ENCODE assay signal across 1 cellular context in the genomic region with DNA sequence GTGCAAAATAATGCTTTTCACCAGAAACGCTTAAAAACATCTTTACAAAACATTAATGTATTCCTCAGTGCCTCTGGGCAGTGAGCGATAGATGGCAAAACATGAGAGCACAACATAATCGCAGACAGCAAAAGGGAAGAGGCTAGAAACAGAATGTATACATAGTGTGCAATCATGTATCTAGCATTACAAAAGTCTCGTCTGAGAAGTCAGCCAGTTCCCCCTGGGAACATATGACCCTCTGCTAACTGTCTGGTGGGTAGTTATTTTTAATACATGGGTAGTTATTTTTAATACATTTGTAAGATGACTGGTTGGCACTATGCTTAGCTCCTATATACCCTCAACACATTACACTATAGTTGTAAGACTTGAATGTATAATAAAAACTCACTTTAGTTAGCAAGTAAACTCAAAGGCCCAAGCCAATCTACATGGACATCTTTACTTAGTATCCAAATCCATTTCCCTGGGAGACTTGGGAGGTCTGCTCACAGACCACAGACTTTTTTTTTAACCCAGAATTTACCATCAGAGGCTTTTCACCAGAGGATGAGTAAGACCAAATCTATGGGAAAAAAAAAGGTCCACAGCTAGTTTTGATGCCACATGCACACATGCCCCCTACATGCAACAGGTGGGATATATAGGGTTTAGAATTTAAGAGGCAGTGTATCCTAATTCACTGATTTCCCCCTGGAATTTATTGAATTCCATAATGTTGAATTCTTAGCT.
TF ChIP-seq lines count a peak whose summit lies in the region.

No MANE protein-coding gene starts in this region.

TF ChIP-seq in H1, 55 proteins besides CTCF, POLR2A, EP300 and RAD21 (continued from another document):
- TF ChIP-seq, protein P1, sequence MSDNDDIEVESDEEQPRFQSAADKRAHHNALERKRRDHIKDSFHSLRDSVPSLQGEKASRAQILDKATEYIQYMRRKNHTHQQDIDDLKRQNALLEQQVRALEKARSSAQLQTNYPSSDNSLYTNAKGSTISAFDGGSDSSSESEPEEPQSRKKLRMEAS (IDR thresholded peaks at IDR 0.05): no peak
- TF ChIP-seq, protein P2, sequence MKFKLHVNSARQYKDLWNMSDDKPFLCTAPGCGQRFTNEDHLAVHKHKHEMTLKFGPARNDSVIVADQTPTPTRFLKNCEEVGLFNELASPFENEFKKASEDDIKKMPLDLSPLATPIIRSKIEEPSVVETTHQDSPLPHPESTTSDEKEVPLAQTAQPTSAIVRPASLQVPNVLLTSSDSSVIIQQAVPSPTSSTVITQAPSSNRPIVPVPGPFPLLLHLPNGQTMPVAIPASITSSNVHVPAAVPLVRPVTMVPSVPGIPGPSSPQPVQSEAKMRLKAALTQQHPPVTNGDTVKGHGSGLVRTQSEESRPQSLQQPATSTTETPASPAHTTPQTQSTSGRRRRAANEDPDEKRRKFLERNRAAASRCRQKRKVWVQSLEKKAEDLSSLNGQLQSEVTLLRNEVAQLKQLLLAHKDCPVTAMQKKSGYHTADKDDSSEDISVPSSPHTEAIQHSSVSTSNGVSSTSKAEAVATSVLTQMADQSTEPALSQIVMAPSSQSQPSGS (IDR thresholded peaks at IDR 0.05; ENCODE audit: low read length): no peak
- TF ChIP-seq TCF12 (IDR thresholded peaks at IDR 0.05; ENCODE audit: low read depth, low read length) (no peak), SP4 (IDR thresholded peaks at IDR 0.05; ENCODE audit: low read length) (no peak)
TF ChIP-seq in H1: peak in this region for 0.
